ENCODE assay signal across 19 cellular contexts in the genomic region with DNA sequence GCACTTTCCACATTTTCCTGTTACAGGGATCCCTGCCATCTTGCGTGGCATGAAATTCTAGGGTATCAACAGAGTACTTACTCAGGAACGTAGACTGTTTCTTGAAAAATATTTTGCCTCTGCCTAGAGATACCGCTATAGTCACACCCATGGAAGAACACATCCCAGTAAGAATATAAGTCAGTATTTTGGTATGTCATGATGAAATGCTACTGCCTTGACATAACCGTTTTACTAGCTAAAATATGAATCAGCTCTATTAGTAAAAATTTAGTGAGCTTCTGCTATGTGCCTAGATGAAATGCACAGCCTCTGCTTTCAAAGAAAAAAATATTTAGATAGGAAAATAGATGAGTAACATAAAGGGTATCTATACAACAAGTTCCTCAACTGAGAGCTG.
"Had no signal": no experiment of that assay in that cellular context is flagged by ENCODE, and none has a peak within 500 bp of the region (broad histone marks: within the 10 kb centered on the region; RNA-seq: fewer than 3 reads in every experiment).

No MANE protein-coding gene starts in this region.

- H3K4me3 ChIP-seq: adrenal gland, coronary artery, esophagus squamous epithelium, gastroesophageal sphincter, lower lobe of right lung, right lobe of liver, stomach, testis had no signal

- H3K27me3 ChIP-seq: adrenal gland, esophagus squamous epithelium, gastroesophageal sphincter, right lobe of liver, stomach, testis had no signal

- H3K9me3 ChIP-seq: adrenal gland, esophagus squamous epithelium, gastroesophageal sphincter, lower lobe of right lung, right lobe of liver, stomach, testis had no signal

- H3K36me3 ChIP-seq: adrenal gland, esophagus squamous epithelium, gastroesophageal sphincter, lower lobe of right lung, stomach, WERI-Rb-1 had no signal

- FAIRE-seq: islet of Langerhans had no signal

- H3K4me1 ChIP-seq: gastroesophageal sphincter, lower lobe of right lung, right lobe of liver, stomach, testis had no signal

- DNase-seq: activated CD4-positive, alpha-beta memory T cell treated with anti-CD3 and anti-CD28 coated beads, Interleukin-2, amount 10 ng/mL, durations not matched to agents 7 days and 5 days; activated CD4-positive, alpha-beta T cell treated with anti-CD3 and anti-CD28 coated beads for 36 hours; activated naive CD4-positive, alpha-beta T cell treated with anti-CD3 and anti-CD28 coated beads, Interleukin-2, amount 50 U/mL, for 16 hours; activated T-cell treated with anti-CD3 and anti-CD28 coated beads, Interleukin-2, amount 50 U/mL, for 24 hours; adrenal gland; caudate nucleus; esophagus squamous epithelium; left colon; lower lobe of right lung; nephron progenitor cell; occipital lobe; right lobe of liver; stimulated activated CD4-positive, alpha-beta T cell treated with anti-CD3 and anti-CD28 coated beads, Interleukin-1b, Interleukin-23, amount 100 ng/mL, for 48 hours; stomach; testis; WERI-Rb-1 had no signal

- H3K27ac ChIP-seq: adrenal gland, coronary artery, esophagus squamous epithelium, gastroesophageal sphincter, lower lobe of right lung, right lobe of liver, stomach, testis, WERI-Rb-1 had no signal
